ENCODE assay signal across 2 cellular contexts in genomic region chr1:246811985-246812384, GRCh38.
TF ChIP-seq lines count a peak whose summit lies in the region.

No MANE protein-coding gene starts in this region.

TF ChIP-seq in H1, 55 proteins besides CTCF, POLR2A, EP300 and RAD21 (continued from another document):
- TF ChIP-seq E2F6 (IDR thresholded peaks at IDR 0.05) = no peak
- no peak for TF ChIP-seq SIRT6 (IDR thresholded peaks at IDR 0.05; ENCODE audit: low read length)
- TF ChIP-seq RFX5 (IDR thresholded peaks at IDR 0.05; ENCODE audit: borderline replicate concordance, low read depth, low read length) = no peak
- no peak for TF ChIP-seq ATF2 (IDR thresholded peaks at IDR 0.05; ENCODE audit: low read length)
- no peak for TF ChIP-seq SIN3A (conservative IDR thresholded peaks at IDR 0.05 in 1 of 2, IDR thresholded peaks at IDR 0.05 in 1 of 2; ENCODE audit: low read depth in 1 of 2, low read length in 2 of 2)
- TF ChIP-seq CEBPB (IDR thresholded peaks at IDR 0.05; ENCODE audit: low read depth, low read length) = no peak

TF ChIP-seq in GM23338, 12 proteins besides CTCF, POLR2A, EP300 and RAD21:
- TF ChIP-seq ZNF462 (CRISPR knock-in tag; IDR thresholded peaks at IDR 0.05) (no peak), STAT1 (IDR thresholded peaks at IDR 0.05; ENCODE audit: unreplicated experiment) (no peak), POLR2AphosphoS5 (IDR thresholded peaks at IDR 0.05; ENCODE audit: low read depth) (no peak), ZNF331 (CRISPR knock-in tag; IDR thresholded peaks at IDR 0.05; ENCODE audit: low read depth) (no peak), NANOG (IDR thresholded peaks at IDR 0.05; ENCODE audit: borderline replicate concordance) (no peak), ZNF114 (CRISPR knock-in tag; IDR thresholded peaks at IDR 0.05) (no peak), ETS1 (IDR thresholded peaks at IDR 0.05) (no peak), JUNB (IDR thresholded peaks at IDR 0.05; ENCODE audit: unreplicated experiment) (no peak), EZH2phosphoT487 (IDR thresholded peaks at IDR 0.05; ENCODE audit: unreplicated experiment) (no peak), EZH2 (IDR thresholded peaks at IDR 0.05; ENCODE audit: low read depth, unreplicated experiment) (no peak), REST (IDR thresholded peaks at IDR 0.05; ENCODE audit: unreplicated experiment) (no peak), CREB1 (CRISPR knock-in tag; IDR thresholded peaks at IDR 0.05; ENCODE audit: low read depth) (no peak)
